Comparison of ENCODE assay signal across 9 cellular contexts in genomic region chr19:1170938-1171754, GRCh38. TPM values are rescaled to one million over a fixed set of nuclear protein-coding genes. Genes with fewer than 3 reads are reported as not detected.
DNase-seq lines count a peak whose midpoint lies in the region; ATAC-seq, FAIRE-seq and TF ChIP-seq lines count a peak whose summit lies in the region.
"Had no signal": no experiment of that assay in that cellular context is flagged by ENCODE, and none has a peak within 500 bp of the region (broad histone marks: within the 10 kb centered on the region; RNA-seq: fewer than 3 reads in every experiment).

No MANE protein-coding gene starts in this region.

- no peak overlapping the region for H2AFZ ChIP-seq in HCT116 (ENCODE audit: low read depth, low read length, poor library complexity, severe bottlenecking)

- no peak for TF ChIP-seq POLR2A in HCT116 (IDR thresholded peaks at IDR 0.05; ENCODE audit: borderline replicate concordance, extremely low read depth, insufficient read depth, insufficient read length)

- FAIRE-seq in bronchial epithelial cell (lab: Jason Lieb, UNC), result peak; percentile 89

- peaks cover 42 to 66% of the 10 kb centered on the region in 2 experiments for H3K4me1 ChIP-seq in HCT116 (ENCODE audit: control insufficient read depth in 1 of 2, insufficient read depth in 2 of 2, low read length in 2 of 2)

- H3K36me3 ChIP-seq in HCT116 (ENCODE audit: control insufficient read depth in 1 of 2, insufficient read depth in 2 of 2, low read length in 2 of 2) (peaks cover 3 to 17% of the 10 kb centered on the region in 2 experiments; a peak in 2 of 4 replicates), bronchial epithelial cell (ENCODE audit: control insufficient read depth, insufficient read depth, low read length) (peaks cover 11% of the 10 kb centered on the region)

- H3K27ac Mint-ChIP-seq in naive B cell, result peak overlapping the region in 2 of 6 donors; percentile 5 to 94

- intact Hi-C loops in HCT116 (cut with micrococcal nuclease), result no loop called here

- no peak overlapping the region for H3K9ac ChIP-seq in HCT116 (ENCODE audit: low read length)

- H3K79me2 ChIP-seq in HCT116 (ENCODE audit: insufficient read depth, low read length), result peaks cover 79% of the 10 kb centered on the region

- no TSS peak for BruUV-seq in HCT116 (replicated peaks; lab: Mats Ljungman, UMichigan)

- RAD21 ChIA-PET in HCT116 (lab: Charles Lee; ENCODE audit: low non-redundant PET in 1 of 2, low total read pairs in 2 of 2, uncharacterized antibody in 2 of 2, unreplicated experiment in 2 of 2), result no interaction called here

- CTCF ChIA-PET in HCT116 (lab: Charles Lee), result no interaction called here

- no peaks in the 10 kb centered on the region for H4K20me1 ChIP-seq in HCT116 (ENCODE audit: insufficient read depth)

- no peaks in the 10 kb centered on the region for H3K27me3 Mint-ChIP-seq in naive B cell

- H3K4me3 Mint-ChIP-seq in naive B cell, result peak overlapping the region in 7 of 8 donors; percentile 4 to 95 (median 56)

- H3K4me1 Mint-ChIP-seq in naive B cell, result peaks cover 26 to 36% (median 36%) of the 10 kb centered on the region in 3 donors

- H3K9me3 ChIP-seq in HCT116 (ENCODE audit: control insufficient read depth in 1 of 2, insufficient read depth in 1 of 2, low read depth in 1 of 2, low read length in 2 of 2), result no peaks in the 10 kb centered on the region

- no peak for TF ChIP-seq CTCF in 22Rv1 (IDR thresholded peaks at IDR 0.05)
- no peak for TF ChIP-seq CTCF in HCT116 (IDR thresholded peaks at IDR 0.05 in 2 of 3, conservative IDR thresholded peaks at IDR 0.05 in 1 of 3; ENCODE audit: borderline replicate concordance in 1 of 3, insufficient read depth in 1 of 3, low read depth in 2 of 3, low read length in 2 of 3)
- no peak for TF ChIP-seq CTCF in bronchial epithelial cell (IDR thresholded peaks at IDR 0.05; ENCODE audit: insufficient read depth, low read length, severe bottlenecking)

- H3K9me2 ChIP-seq in HCT116 (ENCODE audit: insufficient read depth), result no peaks in the 10 kb centered on the region

- H3K9me3 Mint-ChIP-seq in naive B cell, result no peaks in the 10 kb centered on the region

- DNase-seq in HCT116 (ENCODE audit: low read depth, low spot score) (no peak), bronchial epithelial cell (ENCODE audit: low read depth) (no peak), naive B cell (no peak), SIG-M5 treated with dmso at 0.1 percent for 504 hours (lab: John Stamatoyannopoulos, UW; ENCODE audit: unreplicated experiment) (no peak), hepatic stellate cell (ENCODE audit: low spot score) (no peak)
- DNase-seq in stimulated activated CD4-positive, alpha-beta T cell treated with anti-CD3 and anti-CD28 coated beads, Interleukin-4, amount 100 ng/mL, for 24 hours, result no peak
- DNase-seq: GF-D8 had no signal

- ATAC-seq in HCT116, result no peak
- ATAC-seq in naive B cell (ENCODE audit: low read depth in 2 of 2), result no peak
- no peak for ATAC-seq in HG02623 (IDR thresholded peaks at IDR 0.05; ENCODE audit: unreplicated experiment)

- H3K4me2 ChIP-seq in HCT116 (ENCODE audit: low read length), result peak overlapping the region; percentile 28; the same call in 1 of the 2 replicates

- peak overlapping the region; percentile 99 for H3K27ac ChIP-seq in 22Rv1
- no peak overlapping the region; the same call in 1 of the 2 replicates for H3K27ac ChIP-seq in HCT116 (ENCODE audit: low read depth, low read length)

- H3K36me3 Mint-ChIP-seq in naive B cell, result peaks cover 0 to 8% of the 10 kb centered on the region in 2 donors

- no peak for TF ChIP-seq RAD21 in HCT116 (IDR thresholded peaks at IDR 0.05; ENCODE audit: low read depth)

- POLR2A ChIA-PET in HCT116 (lab: Charles Lee), result no interaction called here

- H3K4me3 ChIP-seq in HCT116 (replicated peaks in 1 of 2; ENCODE audit: low read depth in 1 of 2, low read length in 2 of 2), result no peak overlapping the region
- peak overlapping the region; percentile 87 for H3K4me3 ChIP-seq in bronchial epithelial cell (ENCODE audit: low read depth, low read length)

- H3K27me3 ChIP-seq in HCT116 (ENCODE audit: insufficient read depth, low read length), result no peaks in the 10 kb centered on the region
- no peaks in the 10 kb centered on the region for H3K27me3 ChIP-seq in bronchial epithelial cell (ENCODE audit: control insufficient read depth, insufficient read depth, low read length)

TF ChIP-seq in HCT116, 20 proteins besides CTCF, POLR2A, EP300 and RAD21:
- TF ChIP-seq, protein P1, sequence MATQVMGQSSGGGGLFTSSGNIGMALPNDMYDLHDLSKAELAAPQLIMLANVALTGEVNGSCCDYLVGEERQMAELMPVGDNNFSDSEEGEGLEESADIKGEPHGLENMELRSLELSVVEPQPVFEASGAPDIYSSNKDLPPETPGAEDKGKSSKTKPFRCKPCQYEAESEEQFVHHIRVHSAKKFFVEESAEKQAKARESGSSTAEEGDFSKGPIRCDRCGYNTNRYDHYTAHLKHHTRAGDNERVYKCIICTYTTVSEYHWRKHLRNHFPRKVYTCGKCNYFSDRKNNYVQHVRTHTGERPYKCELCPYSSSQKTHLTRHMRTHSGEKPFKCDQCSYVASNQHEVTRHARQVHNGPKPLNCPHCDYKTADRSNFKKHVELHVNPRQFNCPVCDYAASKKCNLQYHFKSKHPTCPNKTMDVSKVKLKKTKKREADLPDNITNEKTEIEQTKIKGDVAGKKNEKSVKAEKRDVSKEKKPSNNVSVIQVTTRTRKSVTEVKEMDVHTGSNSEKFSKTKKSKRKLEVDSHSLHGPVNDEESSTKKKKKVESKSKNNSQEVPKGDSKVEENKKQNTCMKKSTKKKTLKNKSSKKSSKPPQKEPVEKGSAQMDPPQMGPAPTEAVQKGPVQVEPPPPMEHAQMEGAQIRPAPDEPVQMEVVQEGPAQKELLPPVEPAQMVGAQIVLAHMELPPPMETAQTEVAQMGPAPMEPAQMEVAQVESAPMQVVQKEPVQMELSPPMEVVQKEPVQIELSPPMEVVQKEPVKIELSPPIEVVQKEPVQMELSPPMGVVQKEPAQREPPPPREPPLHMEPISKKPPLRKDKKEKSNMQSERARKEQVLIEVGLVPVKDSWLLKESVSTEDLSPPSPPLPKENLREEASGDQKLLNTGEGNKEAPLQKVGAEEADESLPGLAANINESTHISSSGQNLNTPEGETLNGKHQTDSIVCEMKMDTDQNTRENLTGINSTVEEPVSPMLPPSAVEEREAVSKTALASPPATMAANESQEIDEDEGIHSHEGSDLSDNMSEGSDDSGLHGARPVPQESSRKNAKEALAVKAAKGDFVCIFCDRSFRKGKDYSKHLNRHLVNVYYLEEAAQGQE (IDR thresholded peaks at IDR 0.05; ENCODE audit: low read depth), result no peak
- TF ChIP-seq ELF1 (IDR thresholded peaks at IDR 0.05; ENCODE audit: borderline replicate concordance, low read depth) (no peak), SRF (IDR thresholded peaks at IDR 0.05; ENCODE audit: low read depth) (no peak), CEBPB (IDR thresholded peaks at IDR 0.05; ENCODE audit: low read depth) (no peak), ZNF274 (IDR thresholded peaks at IDR 0.05; ENCODE audit: low read depth, low read length) (no peak), EGR1 (IDR thresholded peaks at IDR 0.05; ENCODE audit: low read depth) (no peak), SP1 (IDR thresholded peaks at IDR 0.05; ENCODE audit: low read depth) (no peak), FOSL1 (IDR thresholded peaks at IDR 0.05; ENCODE audit: low read depth) (no peak), TCF7L2 (IDR thresholded peaks at IDR 0.05; ENCODE audit: borderline replicate concordance, extremely low read depth, insufficient read depth, insufficient read length) (no peak), POLR2AphosphoS5 (IDR thresholded peaks at IDR 0.05; ENCODE audit: low read depth, low read length) (no peak), YY1 (IDR thresholded peaks at IDR 0.05; ENCODE audit: extremely low read depth, insufficient replicate concordance, low read depth, low read length) (no peak), JUND (IDR thresholded peaks at IDR 0.05) (no peak), ZFX (IDR thresholded peaks at IDR 0.05) (no peak), EZH2 (IDR thresholded peaks at IDR 0.05) (no peak), CBX3 (IDR thresholded peaks at IDR 0.05; ENCODE audit: low read depth) (no peak)
- TF ChIP-seq, protein P2, sequence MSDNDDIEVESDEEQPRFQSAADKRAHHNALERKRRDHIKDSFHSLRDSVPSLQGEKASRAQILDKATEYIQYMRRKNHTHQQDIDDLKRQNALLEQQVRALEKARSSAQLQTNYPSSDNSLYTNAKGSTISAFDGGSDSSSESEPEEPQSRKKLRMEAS (IDR thresholded peaks at IDR 0.05), result no peak
- TF ChIP-seq, protein P3, sequence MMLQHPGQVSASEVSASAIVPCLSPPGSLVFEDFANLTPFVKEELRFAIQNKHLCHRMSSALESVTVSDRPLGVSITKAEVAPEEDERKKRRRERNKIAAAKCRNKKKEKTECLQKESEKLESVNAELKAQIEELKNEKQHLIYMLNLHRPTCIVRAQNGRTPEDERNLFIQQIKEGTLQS (IDR thresholded peaks at IDR 0.05), result no peak

RNA-seq across cellular contexts. Expression of gene SBNO2, which starts 2.9 kb away (rescaled TPM):
- 66.4 TPM for total RNA-seq in HCT116 (2021; ENCODE audit: unreplicated experiment)
- 35.8 and 46.2 TPM in 2 replicates for polyA plus RNA-seq in HCT116 (2012)
- total RNA-seq in bronchial epithelial cell, result 16.8 and 22.8 TPM in 2 replicates
- polyA plus RNA-seq in naive B cell (ENCODE audit: low read depth in 6 of 6), result 1 to 10 TPM in 4 of 6 donors, under 1 TPM in 2; 0.78 to 2.3 (median 1.3) TPM

RNA-seq across cellular contexts. Expression of gene STK11, which starts 34.4 kb away (rescaled TPM):
- total RNA-seq in HCT116 (2021; ENCODE audit: unreplicated experiment) (86.9 TPM), bronchial epithelial cell (110 and 117 TPM in 2 replicates)
- polyA plus RNA-seq in HCT116 (2012), result 67.3 and 71.4 TPM in 2 replicates
- polyA plus RNA-seq in naive B cell (ENCODE audit: low read depth in 6 of 6), result 10 to 100 TPM; 11.5 to 28.1 (median 15.7) TPM
